In genomic region chr2:67479256-67479655, GRCh38 we compare ENCODE assay signal across 36 cellular contexts.
"Had no signal": no experiment of that assay in that cellular context is flagged by ENCODE, and none has a peak within 500 bp of the region (broad histone marks: within the 10 kb centered on the region; RNA-seq: fewer than 3 reads in every experiment).

No MANE protein-coding gene starts in this region.

- H3K27me3 ChIP-seq: adrenal gland, body of pancreas, brain microvascular endothelial cell, breast epithelium had no signal

- H3K36me3 ChIP-seq: adrenal gland, brain microvascular endothelial cell, breast epithelium had no signal

- H3K9me3 ChIP-seq: adrenal gland, body of pancreas, breast epithelium had no signal

- H3K4me3 ChIP-seq: adrenal gland, body of pancreas, breast epithelium had no signal

- H3K4me1 Mint-ChIP-seq: activated B cell treated with CpG ODN at 0.5 μM for 24 hours; activated CD4-positive, alpha-beta T cell treated with anti-CD3 and anti-CD28 coated beads, Interleukin-2, amount 10 ng/mL, durations not matched to agents 24 days and 14 days; activated naive CD8-positive, alpha-beta T cell treated with anti-CD3 and anti-CD28 coated beads for 36 hours; activated T-helper 17 cell treated with anti-CD3 and anti-CD28 coated beads, Interleukin-2, amount 50 U/mL, for 72 hours had no signal

- H3K9me3 Mint-ChIP-seq: activated B cell treated with CpG ODN at 0.5 μM for 24 hours; activated CD4-positive, alpha-beta memory T cell treated with anti-CD3 and anti-CD28 coated beads for 36 hours; activated CD4-positive, alpha-beta T cell treated with anti-CD3 and anti-CD28 coated beads, Interleukin-2, amount 10 ng/mL, durations not matched to agents 24 days and 14 days; activated CD8-positive, alpha-beta T cell treated with anti-CD3 and anti-CD28 coated beads for 36 hours; activated naive CD4-positive, alpha-beta T cell treated with anti-CD3 and anti-CD28 coated beads for 36 hours; activated naive CD4-positive, alpha-beta T cell treated with anti-CD3 and anti-CD28 coated beads, Interleukin-2, amount 50 U/mL, for 72 hours; activated naive CD8-positive, alpha-beta T cell treated with anti-CD3 and anti-CD28 coated beads for 36 hours; activated T-cell treated with anti-CD3 and anti-CD28 coated beads, Interleukin-2, amount 50 U/mL, for 4 hours; activated T-helper 1 cell treated with anti-CD3 and anti-CD28 coated beads, Interleukin-12 subunit alpha, Interleukin-12 subunit beta, Interleukin-2, Interleukin-4 antibody, amounts not matched to agents 30 ng/mL and 10 ng/mL and 1 ng/mL, durations not matched to agents 14 hours and 24 hours and 36 hours; activated T-helper 17 cell treated with anti-CD3 and anti-CD28 coated beads, Interleukin-2, amount 50 U/mL, for 72 hours; T-helper 1 cell treated with Interleukin-12 subunit alpha and Interleukin-12 subunit beta and Interleukin-4 antibody, amounts not matched to agents 30 μg/mL and 1 μg/mL, for 36 hours; T-helper 2 cell treated with Interferon-gamma antibody and Interleukin-4, amounts not matched to agents 5 μg/mL and 100 μg/mL, for 36 hours had no signal

- H3K27me3 Mint-ChIP-seq: activated CD4-positive, alpha-beta T cell treated with anti-CD3 and anti-CD28 coated beads, Interleukin-2, amount 10 ng/mL, durations not matched to agents 24 days and 14 days; activated CD8-positive, alpha-beta T cell treated with anti-CD3 and anti-CD28 coated beads for 36 hours had no signal

- DNase-seq: activated B cell treated with CpG ODN at 0.5 μM for 24 hours; activated CD4-positive, alpha-beta memory T cell treated with anti-CD3 and anti-CD28 coated beads for 36 hours; activated CD4-positive, alpha-beta T cell treated with anti-CD3 and anti-CD28 coated beads for 4 hours; activated CD4-positive, alpha-beta T cell treated with anti-CD3 and anti-CD28 coated beads, Interleukin-2, amount 10 ng/mL, durations not matched to agents 24 days and 14 days; activated CD4-positive, alpha-beta T cell treated with anti-CD3 and anti-CD28 coated beads, Interleukin-2, amount 50 U/mL, for 1 hour; activated CD4-positive, alpha-beta T cell treated with anti-CD3 and anti-CD28 coated beads, Interleukin-2, amount 50 U/mL, for 4 hours; activated CD4-positive, CD25-positive, alpha-beta regulatory T cell treated with anti-CD3 and anti-CD28 coated beads, Interleukin-2, amount 50 U/mL, for 72 hours; activated CD8-positive, alpha-beta memory T cell treated with anti-CD3 and anti-CD28 coated beads, Interleukin-2, amount 50 U/mL, for 4 hours; activated CD8-positive, alpha-beta T cell treated with anti-CD3 and anti-CD28 coated beads for 36 hours; activated effector memory CD4-positive, alpha-beta T cell treated with anti-CD3 and anti-CD28 coated beads, Interleukin-2, amount 50 U/mL, for 16 hours; activated gamma-delta T cell treated with Interleukin-2 at 50 U/mL for 16 hours; activated naive CD4-positive, alpha-beta T cell; activated naive CD4-positive, alpha-beta T cell treated with anti-CD3 and anti-CD28 coated beads for 36 hours; activated naive CD4-positive, alpha-beta T cell treated with anti-CD3 and anti-CD28 coated beads, Interleukin-2, amount 50 U/mL, for 16 hours; activated naive CD8-positive, alpha-beta T cell treated with anti-CD3 and anti-CD28 coated beads for 36 hours; activated T-cell treated with anti-CD3 and anti-CD28 coated beads for 4 hours; activated T-cell treated with anti-CD3 and anti-CD28 coated beads, Interleukin-2, amount 50 U/mL, for 1 hour; activated T-cell treated with anti-CD3 and anti-CD28 coated beads, Interleukin-2, amount 50 U/mL, for 4 hours; activated T-cell treated with anti-CD3 and anti-CD28 coated beads, Interleukin-2, amount 50 U/mL, for 72 hours; adrenal gland; amniotic stem cell; aorta; body of pancreas; brain microvascular endothelial cell; central memory CD4-positive, alpha-beta T cell; SW 1271; T-helper 1 cell; T-helper 2 cell; T-helper 9 cell had no signal

- H3K36me3 Mint-ChIP-seq: activated CD4-positive, alpha-beta memory T cell treated with anti-CD3 and anti-CD28 coated beads for 36 hours; activated naive CD4-positive, alpha-beta T cell treated with anti-CD3 and anti-CD28 coated beads, Interleukin-2, amount 50 U/mL, for 72 hours; activated naive CD8-positive, alpha-beta T cell treated with anti-CD3 and anti-CD28 coated beads for 36 hours had no signal

- H3K4me3 Mint-ChIP-seq: activated B cell treated with CpG ODN at 0.5 μM for 24 hours; activated CD4-positive, alpha-beta memory T cell treated with anti-CD3 and anti-CD28 coated beads for 36 hours; activated CD4-positive, alpha-beta T cell treated with anti-CD3 and anti-CD28 coated beads, Interleukin-2, amount 10 ng/mL, durations not matched to agents 24 days and 14 days; activated CD8-positive, alpha-beta T cell treated with anti-CD3 and anti-CD28 coated beads for 36 hours; activated naive CD4-positive, alpha-beta T cell treated with anti-CD3 and anti-CD28 coated beads for 36 hours; activated naive CD8-positive, alpha-beta T cell treated with anti-CD3 and anti-CD28 coated beads for 36 hours; activated T-cell treated with anti-CD3 and anti-CD28 coated beads, Interleukin-2, amount 50 U/mL, for 4 hours; activated T-cell treated with anti-CD3 and anti-CD28 coated beads, Interleukin-2, amount 50 U/mL, for 72 hours; activated T-helper 1 cell treated with anti-CD3 and anti-CD28 coated beads, Interleukin-12 subunit alpha, Interleukin-12 subunit beta, Interleukin-2, Interleukin-4 antibody, amounts not matched to agents 30 ng/mL and 10 ng/mL and 1 ng/mL, durations not matched to agents 14 hours and 24 hours and 36 hours; activated T-helper 17 cell treated with anti-CD3 and anti-CD28 coated beads, Interleukin-2, amount 50 U/mL, for 72 hours; T-helper 1 cell treated with Interleukin-12 subunit alpha and Interleukin-12 subunit beta and Interleukin-4 antibody, amounts not matched to agents 30 μg/mL and 1 μg/mL, for 36 hours; T-helper 2 cell treated with Interferon-gamma antibody and Interleukin-4, amounts not matched to agents 5 μg/mL and 100 μg/mL, for 36 hours had no signal

- H3K27ac Mint-ChIP-seq: activated B cell treated with CpG ODN at 0.5 μM for 24 hours; activated CD4-positive, alpha-beta memory T cell treated with anti-CD3 and anti-CD28 coated beads for 36 hours; activated CD4-positive, alpha-beta T cell treated with anti-CD3 and anti-CD28 coated beads, Interleukin-2, amount 10 ng/mL, durations not matched to agents 24 days and 14 days; activated CD8-positive, alpha-beta T cell treated with anti-CD3 and anti-CD28 coated beads for 36 hours; activated naive CD4-positive, alpha-beta T cell treated with anti-CD3 and anti-CD28 coated beads for 36 hours; activated naive CD4-positive, alpha-beta T cell treated with anti-CD3 and anti-CD28 coated beads, Interleukin-2, amount 50 U/mL, for 72 hours; activated naive CD8-positive, alpha-beta T cell treated with anti-CD3 and anti-CD28 coated beads for 36 hours; activated T-cell treated with anti-CD3 and anti-CD28 coated beads, Interleukin-2, amount 50 U/mL, for 72 hours; activated T-helper 1 cell treated with anti-CD3 and anti-CD28 coated beads, Interleukin-12 subunit alpha, Interleukin-12 subunit beta, Interleukin-2, Interleukin-4 antibody, amounts not matched to agents 30 ng/mL and 10 ng/mL and 1 ng/mL, durations not matched to agents 14 hours and 24 hours and 36 hours; activated T-helper 17 cell treated with anti-CD3 and anti-CD28 coated beads, Interleukin-2, amount 50 U/mL, for 72 hours; T-helper 1 cell treated with Interleukin-12 subunit alpha and Interleukin-12 subunit beta and Interleukin-4 antibody, amounts not matched to agents 30 μg/mL and 1 μg/mL, for 36 hours; T-helper 2 cell treated with Interferon-gamma antibody and Interleukin-4, amounts not matched to agents 5 μg/mL and 100 μg/mL, for 36 hours had no signal

- H3K4me1 ChIP-seq: body of pancreas, breast epithelium had no signal

- H3K27ac ChIP-seq: adrenal gland, body of pancreas, brain microvascular endothelial cell, breast epithelium, VCaP had no signal
